8 cellular contexts compared by ENCODE assay signal in genomic region chr19:48203794-48204628, GRCh38. TPM values are rescaled to one million over a fixed set of nuclear protein-coding genes. Genes with fewer than 3 reads are reported as not detected.
DNase-seq lines count a peak whose midpoint lies in the region; ATAC-seq and TF ChIP-seq lines count a peak whose summit lies in the region.

No MANE protein-coding gene starts in this region.

- ATAC-seq in HG03378 (IDR thresholded peaks at IDR 0.05; ENCODE audit: unreplicated experiment), result peak; percentile 78

- peak overlapping the region; percentile 85 for H3K27ac ChIP-seq in cingulate gyrus (ENCODE audit: low read depth, low read length)

- TF ChIP-seq POLR2A in GM19193 (IDR thresholded peaks at IDR 0.05; ENCODE audit: extremely low read depth, insufficient read depth, insufficient read length), result peak; percentile 82

- DNase-seq in AML-193 (lab: John Stamatoyannopoulos, UW) (peak; percentile 94 to 95), NCI-H460 (ENCODE audit: extremely low read depth, low read depth) (peak; percentile 87), kidney glomerular epithelial cell (lab: John Stamatoyannopoulos, UW) (peak; percentile 97)
- peak; percentile 84 for DNase-seq in activated CD4-positive, alpha-beta T cell treated with anti-CD3 and anti-CD28 coated beads for 1 hour
- DNase-seq in stimulated activated CD4-positive, alpha-beta T cell treated with anti-CD3 and anti-CD28 coated beads, Interleukin-15, amount 100 ng/mL, for 48 hours (ENCODE audit: low read depth in 2 of 2), result peak; percentile 90 to 93

RNA-seq across cellular contexts. Expression of gene ZSWIM9, which starts 33.5 kb away (rescaled TPM):
- total RNA-seq in NCI-H460 (2014; rRNA removed; shearing (Covaris generic)), result 1.3 and 1.5 TPM in 2 replicates
- polyA plus RNA-seq in NCI-H460 (2014; cell fraction: nucleus; rRNA removed), result 0.65 and 1.3 TPM in 2 replicates

RNA-seq across cellular contexts. Expression of gene LIG1, which starts 33.9 kb away (rescaled TPM):
- 22.5 and 25.9 TPM in 2 replicates for total RNA-seq in NCI-H460 (2014; rRNA removed; shearing (Covaris generic))
- polyA plus RNA-seq in NCI-H460 (2014; cell fraction: nucleus; rRNA removed), result 67.8 and 76.9 TPM in 2 replicates

RNA-seq across cellular contexts. Expression of gene CARD8, which starts 51.7 kb away (rescaled TPM):
- 25.6 and 25.8 TPM in 2 replicates for total RNA-seq in NCI-H460 (2014; rRNA removed; shearing (Covaris generic))
- polyA plus RNA-seq in NCI-H460 (2014; cell fraction: nucleus; rRNA removed), result 28.9 and 52.9 TPM in 2 replicates

Comparison
In these comparisons a context has a peak if more than half of its experiments do, and no peak if none do; other contexts are left out.
1. Peak in every context shown above with its lines: DNase-seq, ATAC-seq and H3K27ac ChIP-seq.